27 cellular contexts compared by ENCODE assay signal in genomic region chr9:135980926-135981630, GRCh38. TPM values are rescaled to one million over a fixed set of nuclear protein-coding genes. Genes with fewer than 3 reads are reported as not detected.
DNase-seq lines count a peak whose midpoint lies in the region; ATAC-seq and TF ChIP-seq lines count a peak whose summit lies in the region.
"Had no signal": no experiment of that assay in that cellular context is flagged by ENCODE, and none has a peak within 500 bp of the region (broad histone marks: within the 10 kb centered on the region; RNA-seq: fewer than 3 reads in every experiment).

No MANE protein-coding gene starts in this region.

- intact Hi-C loops in left ventricle myocardium superior (cut with micrococcal nuclease), result no loop called here

- no peak overlapping the region for H3K4me3 Mint-ChIP-seq in T-cell
- H3K4me3 Mint-ChIP-seq: activated CD4-positive, alpha-beta T cell treated with anti-CD3 and anti-CD28 coated beads, Interleukin-2, amount 10 ng/mL, durations not matched to agents 24 days and 14 days; activated naive CD4-positive, alpha-beta T cell treated with anti-CD3 and anti-CD28 coated beads, Interleukin-2, amount 50 U/mL, for 24 hours; activated T-helper 1 cell treated with anti-CD3 and anti-CD28 coated beads, Interleukin-12 subunit alpha, Interleukin-12 subunit beta, Interleukin-2, Interleukin-4 antibody, amounts not matched to agents 30 ng/mL and 10 ng/mL and 1 ng/mL, durations not matched to agents 14 hours and 24 hours and 36 hours; IgD-negative memory B cell; neural crest cell; stimulated activated naive CD8-positive, alpha-beta T cell treated with anti-CD3 and anti-CD28 coated beads, Interleukin-15, Interleukin-2, amounts not matched to agents 100 ng/mL and 50 ng/mL, for 24 hours had no signal

- TF ChIP-seq CTCF in 22Rv1 (IDR thresholded peaks at IDR 0.05), result 0 out of 2 replicates have a peak, but pooled peaks have one; percentile 11
- TF ChIP-seq CTCF in omental fat pad (IDR thresholded peaks at IDR 0.05), result no peak
- TF ChIP-seq CTCF in GM13977 (IDR thresholded peaks at IDR 0.05; ENCODE audit: extremely low read depth, insufficient read depth, missing control alignments), result no peak

- no peaks in the 10 kb centered on the region for H3K9me3 Mint-ChIP-seq in T-cell
- H3K9me3 Mint-ChIP-seq: activated CD4-positive, alpha-beta T cell treated with anti-CD3 and anti-CD28 coated beads, Interleukin-2, amount 10 ng/mL, durations not matched to agents 24 days and 14 days; activated naive CD4-positive, alpha-beta T cell treated with anti-CD3 and anti-CD28 coated beads, Interleukin-2, amount 50 U/mL, for 24 hours; activated T-helper 1 cell treated with anti-CD3 and anti-CD28 coated beads, Interleukin-12 subunit alpha, Interleukin-12 subunit beta, Interleukin-2, Interleukin-4 antibody, amounts not matched to agents 30 ng/mL and 10 ng/mL and 1 ng/mL, durations not matched to agents 14 hours and 24 hours and 36 hours; CD4-positive, CD25-positive, alpha-beta regulatory T cell; IgD-negative memory B cell; neural crest cell; stimulated activated naive CD8-positive, alpha-beta T cell treated with anti-CD3 and anti-CD28 coated beads, Interleukin-15, Interleukin-2, amounts not matched to agents 100 ng/mL and 50 ng/mL, for 24 hours had no signal

- H3K27ac Mint-ChIP-seq in T-cell, result no peak overlapping the region
- H3K27ac Mint-ChIP-seq: activated CD4-positive, alpha-beta T cell treated with anti-CD3 and anti-CD28 coated beads, Interleukin-2, amount 10 ng/mL, durations not matched to agents 24 days and 14 days; activated naive CD4-positive, alpha-beta T cell treated with anti-CD3 and anti-CD28 coated beads, Interleukin-2, amount 50 U/mL, for 24 hours; activated T-helper 1 cell treated with anti-CD3 and anti-CD28 coated beads, Interleukin-12 subunit alpha, Interleukin-12 subunit beta, Interleukin-2, Interleukin-4 antibody, amounts not matched to agents 30 ng/mL and 10 ng/mL and 1 ng/mL, durations not matched to agents 14 hours and 24 hours and 36 hours; CD4-positive, CD25-positive, alpha-beta regulatory T cell; IgD-negative memory B cell; stimulated activated naive CD8-positive, alpha-beta T cell treated with anti-CD3 and anti-CD28 coated beads, Interleukin-15, Interleukin-2, amounts not matched to agents 100 ng/mL and 50 ng/mL, for 24 hours had no signal

- POLR2A ChIA-PET in T-cell (lab: Charles Lee), result no interaction called here

- peak overlapping the region; percentile 51 for H3K27ac ChIP-seq in 22Rv1
- H3K27ac ChIP-seq: A549, foreskin keratinocyte, SK-N-MC, spleen, upper lobe of left lung, VCaP had no signal

- in situ Hi-C loops in GM13977 (cut with MboI; ENCODE audit: low pct_unique_long_range_greater_than_20kb, low sequenced_read_pairs, unreplicated experiment), result no loop called here

- no peaks in the 10 kb centered on the region for H3K36me3 Mint-ChIP-seq in T-cell
- H3K36me3 Mint-ChIP-seq: activated naive CD4-positive, alpha-beta T cell treated with anti-CD3 and anti-CD28 coated beads, Interleukin-2, amount 50 U/mL, for 24 hours; CD4-positive, CD25-positive, alpha-beta regulatory T cell; IgD-negative memory B cell had no signal

- H3K4me1 Mint-ChIP-seq in T-cell, result peaks cover 7 to 12% (median 11%) of the 10 kb centered on the region in 3 donors

- H3K27me3 Mint-ChIP-seq in T-cell, result no peaks in the 10 kb centered on the region
- H3K27me3 Mint-ChIP-seq: activated naive CD4-positive, alpha-beta T cell treated with anti-CD3 and anti-CD28 coated beads, Interleukin-2, amount 50 U/mL, for 24 hours; CD4-positive, CD25-positive, alpha-beta regulatory T cell; stimulated activated naive CD8-positive, alpha-beta T cell treated with anti-CD3 and anti-CD28 coated beads, Interleukin-15, Interleukin-2, amounts not matched to agents 100 ng/mL and 50 ng/mL, for 24 hours had no signal

- DNase-seq in anterior cingulate cortex (lab: John Stamatoyannopoulos, UW) (peak in 57 of 58 donors; percentile 24 to 95 (median 81)), left ventricle myocardium superior (peak; percentile 71), omental fat pad (ENCODE audit: low spot score) (no peak), HCEC 1CT (no peak), AG08396 (ENCODE audit: low spot score) (no peak), GM13977 (ENCODE audit: low spot score) (no peak), T-cell (no peak)
- DNase-seq: activated CD4-positive, alpha-beta T cell treated with anti-CD3 and anti-CD28 coated beads, Interleukin-2, amount 10 ng/mL, durations not matched to agents 24 days and 14 days; CD4-positive, CD25-positive, alpha-beta regulatory T cell; effector CD8-positive, alpha-beta T cell; foreskin keratinocyte; GOT3; NCI-H2081 treated with DMSO at 0.1 percent for 48 hours; NCI-H524 treated with DMSO at 0.1 percent for 48 hours; spleen; stimulated activated CD4-positive, alpha-beta T cell treated with anti-CD3 and anti-CD28 coated beads, Interleukin-4, amount 100 ng/mL, for 4 hours had no signal

- CTCF ChIA-PET in T-cell (lab: Charles Lee), result no interaction called here

- ATAC-seq in left ventricle myocardium superior (peak; percentile 83), omental fat pad (ENCODE audit: low FRiP score) (peak; percentile 24), T-cell (replicated peaks in 1 of 4) (no peak)
- ATAC-seq: A549, foreskin keratinocyte, left lobe of liver had no signal

RNA-seq across cellular contexts. Expression of gene UBAC1, which starts 19.9 kb away (rescaled TPM):
- total RNA-seq in left ventricle myocardium superior (116 TPM), omental fat pad (10 to 100 TPM; 28.4 to 56.7 (median 34.6) TPM), T-cell (10 to 100 TPM; 25.9 to 37.3 (median 33.6) TPM)

Comparison
In these comparisons a context has a peak if more than half of its experiments do, and no peak if none do; other contexts are left out.
1. DNase-seq: peak in anterior cingulate cortex (57 of 58) and left ventricle myocardium superior (single experiment); none in omental fat pad (single experiment), HCEC 1CT (single experiment), AG08396 (single experiment), GM13977 (single experiment) and T-cell (0 of 34).
2. ATAC-seq: peak in left ventricle myocardium superior (single experiment) and omental fat pad (single experiment); none in T-cell (0 of 4).